Comparison of ENCODE assay signal across 10 cellular contexts in the genomic region with DNA sequence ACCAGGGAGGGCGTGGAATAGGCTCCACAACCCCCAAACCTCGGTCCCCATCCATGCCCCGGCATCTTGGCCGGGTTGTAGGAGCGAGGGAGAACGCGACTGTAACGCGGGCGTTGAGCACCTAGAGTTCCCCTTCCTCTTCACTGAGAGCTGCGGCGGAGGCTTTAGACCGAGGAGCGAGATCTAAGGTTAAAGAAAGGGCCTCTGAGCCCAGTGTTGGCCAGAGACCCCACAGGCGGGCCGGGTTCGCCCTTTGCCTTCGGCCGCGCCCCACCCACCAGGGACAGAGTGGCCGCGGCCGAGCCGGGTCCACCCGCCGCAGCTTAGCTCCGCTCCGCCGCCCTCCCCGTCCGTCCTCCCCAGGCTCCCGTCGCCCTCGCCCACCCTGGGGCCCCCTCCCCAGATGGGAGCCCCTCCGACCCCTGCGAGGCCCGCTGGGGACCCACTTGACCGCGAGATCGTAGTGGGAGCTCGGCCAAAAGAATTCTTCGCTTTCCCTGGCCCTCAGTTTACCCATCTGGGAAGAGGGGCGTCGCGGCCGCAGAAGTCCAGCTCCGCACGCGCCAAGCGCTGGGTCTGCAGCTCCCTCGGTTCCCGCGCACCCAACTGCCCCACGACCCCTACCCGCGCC. TPM values are rescaled to one million over a fixed set of nuclear protein-coding genes. Genes with fewer than 3 reads are reported as not detected.
DNase-seq lines count a peak whose midpoint lies in the region; ATAC-seq, FAIRE-seq and TF ChIP-seq lines count a peak whose summit lies in the region.
"Had no signal": no experiment of that assay in that cellular context is flagged by ENCODE, and none has a peak within 500 bp of the region (broad histone marks: within the 10 kb centered on the region; RNA-seq: fewer than 3 reads in every experiment).

No MANE protein-coding gene starts in this region.

- H3K36me3 ChIP-seq in BJ (ENCODE audit: control insufficient read depth, insufficient read depth, low read length): peaks cover 7% of the 10 kb centered on the region; the same call in 1 of the 2 replicates
- H3K36me3 ChIP-seq: cardiac muscle cell had no signal

- H3K27ac Mint-ChIP-seq in endothelial cell (ENCODE audit: unreplicated experiment): no peak overlapping the region
- no peak overlapping the region for H3K27ac Mint-ChIP-seq in natural killer cell treated with Interleukin-12 subunit alpha and Interleukin-12 subunit beta and Interleukin-15 and Interleukin-18, amount 100 ng/mL, for 72 hours

- ATAC-seq in natural killer cell treated with Interleukin-12 subunit alpha and Interleukin-12 subunit beta and Interleukin-15 and Interleukin-18, amount 100 ng/mL, for 72 hours: no peak

- H3K4me3 ChIP-seq in BJ (ENCODE audit: low read depth, low read length): peak overlapping the region; percentile 80

- POLR2A ChIA-PET in BJ (lab: Charles Lee): interaction anchor here (1.3 kb wide), 1 partner anchor 23 kb away, joined by 6 read pairs; no protein-coding TSS in a partner anchor

- CTCF ChIA-PET in BJ (lab: Yijun Ruan, JAX): interaction anchor here (0.7 to 2.5 kb wide), 6 partner anchors 22 to 74 kb away, joined by 3 to 13 read pairs (median 4); no protein-coding TSS in a partner anchor

- TF ChIP-seq CTCF in BJ (IDR thresholded peaks at IDR 0.05; ENCODE audit: insufficient read depth, low read depth, low read length) (no peak), endothelial cell (IDR thresholded peaks at IDR 0.05; ENCODE audit: unreplicated experiment) (no peak)

- peaks cover 20% of the 10 kb centered on the region for H3K36me3 Mint-ChIP-seq in endothelial cell (ENCODE audit: low read depth, unreplicated experiment)
- peaks cover 12% of the 10 kb centered on the region for H3K36me3 Mint-ChIP-seq in natural killer cell treated with Interleukin-12 subunit alpha and Interleukin-12 subunit beta and Interleukin-15 and Interleukin-18, amount 100 ng/mL, for 72 hours

- peaks cover 17% of the 10 kb centered on the region for H3K27me3 Mint-ChIP-seq in endothelial cell (ENCODE audit: unreplicated experiment)
- H3K27me3 Mint-ChIP-seq in natural killer cell treated with Interleukin-12 subunit alpha and Interleukin-12 subunit beta and Interleukin-15 and Interleukin-18, amount 100 ng/mL, for 72 hours: peaks cover 26% of the 10 kb centered on the region in 2 donors

- H3K27me3 ChIP-seq in BJ (ENCODE audit: control insufficient read depth, insufficient read depth, low read length): no peaks in the 10 kb centered on the region

- peaks cover 31% of the 10 kb centered on the region for H3K4me1 Mint-ChIP-seq in endothelial cell (ENCODE audit: unreplicated experiment)
- peaks cover 4 to 10% of the 10 kb centered on the region in 2 donors for H3K4me1 Mint-ChIP-seq in natural killer cell treated with Interleukin-12 subunit alpha and Interleukin-12 subunit beta and Interleukin-15 and Interleukin-18, amount 100 ng/mL, for 72 hours (ENCODE audit: low read depth in 2 of 2)

- FAIRE-seq in RCC 7860 (lab: Jason Lieb, UNC): no peak

- DNase-seq in BJ (ENCODE audit: low read depth) (no peak), KG1 (lab: John Stamatoyannopoulos, UW) (peak; percentile 59), endothelial cell (ENCODE audit: low spot score) (no peak), RKO (ENCODE audit: low spot score) (no peak), pons (ENCODE audit: low spot score) (no peak), RCC 7860 (ENCODE audit: low spot score) (no peak)
- DNase-seq in natural killer cell treated with Interleukin-12 subunit alpha and Interleukin-12 subunit beta and Interleukin-15 and Interleukin-18, amount 100 ng/mL, for 72 hours (ENCODE audit: low spot score): no peak
- DNase-seq in effector CD8-positive, alpha-beta T cell (lab: John Stamatoyannopoulos, UW): no peak
- DNase-seq: NCI-H2029 treated with DMSO at 0.1 percent for 48 hours had no signal

- H3K4me3 Mint-ChIP-seq in endothelial cell (ENCODE audit: unreplicated experiment): peak overlapping the region; percentile 90
- peak overlapping the region; percentile 81 for H3K4me3 Mint-ChIP-seq in natural killer cell treated with Interleukin-12 subunit alpha and Interleukin-12 subunit beta and Interleukin-15 and Interleukin-18, amount 100 ng/mL, for 72 hours

- H3K9me3 Mint-ChIP-seq in endothelial cell (ENCODE audit: unreplicated experiment): no peaks in the 10 kb centered on the region
- H3K9me3 Mint-ChIP-seq in natural killer cell treated with Interleukin-12 subunit alpha and Interleukin-12 subunit beta and Interleukin-15 and Interleukin-18, amount 100 ng/mL, for 72 hours: no peaks in the 10 kb centered on the region

RNA-seq across cellular contexts. Expression of a gene that starts 0.4 kb away (rescaled TPM):
- polyA plus RNA-seq in BJ (2011; rRNA removed): 122 and 187 TPM in 2 replicates
- polyA minus RNA-seq in BJ (2011; rRNA and poly(A)+ RNA removed): 181 and 197 TPM in 2 replicates
- total RNA-seq in endothelial cell (ENCODE audit: unreplicated experiment): 203 TPM
- total RNA-seq in natural killer cell treated with Interleukin-12 subunit alpha and Interleukin-12 subunit beta and Interleukin-15 and Interleukin-18, amount 100 ng/mL, for 72 hours: 1 to 10 TPM in 1 of 2 donors, not detected in 1; 3.2 TPM

RNA-seq across cellular contexts. Expression of a gene that starts 38.1 kb away (rescaled TPM):
- 0.28 and 0.39 TPM in 2 replicates for polyA plus RNA-seq in BJ (2011; rRNA removed)
- polyA minus RNA-seq in BJ (2011; rRNA and poly(A)+ RNA removed): not detected in 2 replicates
- 0.33 TPM for total RNA-seq in endothelial cell (ENCODE audit: unreplicated experiment)
- not detected for total RNA-seq in natural killer cell treated with Interleukin-12 subunit alpha and Interleukin-12 subunit beta and Interleukin-15 and Interleukin-18, amount 100 ng/mL, for 72 hours

Comparison
In these comparisons a context has a peak if more than half of its experiments do, and no peak if none do; other contexts are left out.
1. RNA of a gene that starts 0.4 kb away (total RNA-seq): 203 TPM in endothelial cell (single experiment); 3.2 TPM in natural killer cell treated with Interleukin-12 subunit alpha and Interleukin-12 subunit beta and Interleukin-15 and Interleukin-18, amount 100 ng/mL, for 72 hours; every median in the first group is over 10 times any median in the second.